In the genomic region with DNA sequence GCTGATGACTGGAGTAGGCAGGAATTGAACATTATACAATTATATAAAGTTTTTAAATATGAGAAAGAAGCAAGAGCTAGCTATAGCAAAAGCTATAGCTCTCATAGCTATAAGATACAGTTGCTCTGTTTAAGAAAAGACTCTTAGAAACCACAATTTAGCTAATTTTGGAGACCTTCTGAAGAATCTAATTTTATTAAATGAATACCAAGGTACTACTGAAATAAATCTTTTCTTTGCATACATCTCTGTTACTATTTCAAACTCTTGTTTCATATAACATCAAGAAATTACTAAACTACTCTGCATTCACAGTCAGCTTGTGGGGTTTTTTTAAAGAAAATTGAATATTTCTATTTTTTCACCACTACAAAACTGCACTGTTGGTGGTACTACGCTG, we compare ENCODE assay signal across 32 cellular contexts.
"Had no signal": no experiment of that assay in that cellular context is flagged by ENCODE, and none has a peak within 500 bp of the region (broad histone marks: within the 10 kb centered on the region; RNA-seq: fewer than 3 reads in every experiment).

No MANE protein-coding gene starts in this region.

- ATAC-seq: activated CD8-positive, alpha-beta T cell treated with anti-CD3 and anti-CD28 coated beads for 36 hours; activated naive CD4-positive, alpha-beta T cell treated with anti-CD3 and anti-CD28 coated beads, Interleukin-2, amount 50 U/mL, for 72 hours; activated T-cell treated with anti-CD3 and anti-CD28 coated beads, Interleukin-2, amount 50 U/mL, for 4 hours; activated T-cell treated with anti-CD3 and anti-CD28 coated beads, Interleukin-2, amount 50 U/mL, for 72 hours; activated T-helper 17 cell treated with anti-CD3 and anti-CD28 coated beads, Interleukin-2, amount 50 U/mL, for 72 hours; body of pancreas had no signal

- FAIRE-seq: TTC549 had no signal

- DNase-seq: activated B cell treated with CpG ODN at 0.5 μM for 24 hours; activated CD4-positive, alpha-beta memory T cell treated with anti-CD3 and anti-CD28 coated beads for 36 hours; activated CD4-positive, alpha-beta T cell treated with anti-CD3 and anti-CD28 coated beads for 4 hours; activated CD4-positive, alpha-beta T cell treated with anti-CD3 and anti-CD28 coated beads, Interleukin-2, amount 10 ng/mL, durations not matched to agents 24 days and 14 days; activated CD4-positive, alpha-beta T cell treated with anti-CD3 and anti-CD28 coated beads, Interleukin-2, amount 50 U/mL, for 1 hour; activated CD4-positive, alpha-beta T cell treated with anti-CD3 and anti-CD28 coated beads, Interleukin-2, amount 50 U/mL, for 4 hours; activated CD4-positive, CD25-positive, alpha-beta regulatory T cell treated with anti-CD3 and anti-CD28 coated beads, Interleukin-2, amount 50 U/mL, for 72 hours; activated CD8-positive, alpha-beta memory T cell treated with anti-CD3 and anti-CD28 coated beads, Interleukin-2, amount 50 U/mL, for 4 hours; activated CD8-positive, alpha-beta T cell treated with anti-CD3 and anti-CD28 coated beads for 36 hours; activated effector memory CD4-positive, alpha-beta T cell treated with anti-CD3 and anti-CD28 coated beads, Interleukin-2, amount 50 U/mL, for 16 hours; activated gamma-delta T cell treated with Interleukin-2 at 50 U/mL for 16 hours; activated naive CD4-positive, alpha-beta T cell; activated naive CD4-positive, alpha-beta T cell treated with anti-CD3 and anti-CD28 coated beads for 36 hours; activated naive CD4-positive, alpha-beta T cell treated with anti-CD3 and anti-CD28 coated beads, Interleukin-2, amount 50 U/mL, for 16 hours; activated naive CD8-positive, alpha-beta T cell treated with anti-CD3 and anti-CD28 coated beads for 36 hours; activated T-cell treated with anti-CD3 and anti-CD28 coated beads for 4 hours; activated T-cell treated with anti-CD3 and anti-CD28 coated beads, Interleukin-2, amount 50 U/mL, for 1 hour; activated T-cell treated with anti-CD3 and anti-CD28 coated beads, Interleukin-2, amount 50 U/mL, for 4 hours; activated T-cell treated with anti-CD3 and anti-CD28 coated beads, Interleukin-2, amount 50 U/mL, for 72 hours; adrenal gland; amniotic stem cell; aorta; body of pancreas; brain microvascular endothelial cell; central memory CD4-positive, alpha-beta T cell; T-helper 2 cell; T-helper 9 cell had no signal

- H3K4me3 ChIP-seq: adrenal gland, body of pancreas, breast epithelium had no signal

- H3K36me3 ChIP-seq: adrenal gland, brain microvascular endothelial cell, breast epithelium had no signal

- H3K27me3 ChIP-seq: adrenal gland, body of pancreas, brain microvascular endothelial cell, breast epithelium had no signal

- H3K27ac ChIP-seq: adrenal gland, body of pancreas, brain microvascular endothelial cell, breast epithelium, VCaP had no signal

- H3K4me1 ChIP-seq: adrenal gland, body of pancreas, breast epithelium had no signal

- H3K9me3 ChIP-seq: adrenal gland, body of pancreas had no signal
